25 cellular contexts compared by ENCODE assay signal in the genomic region with DNA sequence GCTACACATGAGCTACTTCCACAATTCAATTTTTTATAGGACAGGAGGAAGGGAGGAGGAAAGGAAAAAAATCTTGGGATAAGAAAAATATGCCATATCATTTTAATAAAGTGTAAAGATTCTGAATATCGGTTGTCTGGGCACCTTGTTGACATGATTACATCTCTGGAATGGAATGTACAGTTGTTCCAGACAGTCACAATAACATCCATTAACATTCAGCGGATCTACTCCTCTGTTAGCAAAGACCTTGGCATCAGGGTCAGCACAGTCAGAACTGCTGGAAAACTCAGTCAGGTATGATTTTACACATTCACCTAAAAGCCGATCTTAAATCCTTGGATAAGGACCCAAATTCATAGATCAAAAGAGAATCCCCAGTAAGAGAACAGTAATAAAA.
DNase-seq lines count a peak whose midpoint lies in the region; ATAC-seq, FAIRE-seq and TF ChIP-seq lines count a peak whose summit lies in the region.
"Had no signal": no experiment of that assay in that cellular context is flagged by ENCODE, and none has a peak within 500 bp of the region (broad histone marks: within the 10 kb centered on the region; RNA-seq: fewer than 3 reads in every experiment).

No MANE protein-coding gene starts in this region.

- no peaks in the 10 kb centered on the region for H3K9me1 ChIP-seq in endothelial cell of umbilical vein (replicated peaks; ENCODE audit: control insufficient read depth, extremely low read depth, insufficient read depth, low read length)

- FAIRE-seq in endothelial cell of umbilical vein (lab: Jason Lieb, UNC) (peak; percentile 63), D721Med (lab: Jason Lieb, UNC) (no peak)
- FAIRE-seq: HepG2 had no signal

- H4K91ac ChIP-seq in neuronal stem cell (ENCODE audit: low read depth, low read length, poor library complexity), result no peak overlapping the region

- no peak overlapping the region for H3K9ac ChIP-seq in endothelial cell of umbilical vein (replicated peaks; ENCODE audit: extremely low read depth, insufficient read depth, low read length)
- no peak overlapping the region for H3K9ac ChIP-seq in neuronal stem cell (ENCODE audit: low read depth, low read length, poor library complexity)
- H3K9ac ChIP-seq: GM23248 had no signal

- no TSS peak for BruUV-seq in endothelial cell of umbilical vein (replicated peaks; lab: Mats Ljungman, UMichigan)

- no peak overlapping the region for H2BK15ac ChIP-seq in neuronal stem cell (ENCODE audit: low read length)

- no peaks in the 10 kb centered on the region for H3K79me1 ChIP-seq in neuronal stem cell (ENCODE audit: low read depth, low read length)

- POLR2A ChIA-PET in endothelial cell of umbilical vein (lab: Charles Lee), result no interaction called here

- TF ChIP-seq CTCF in endothelial cell of umbilical vein (IDR thresholded peaks at IDR 0.05; ENCODE audit: extremely low read depth in 1 of 2, insufficient read depth in 1 of 2, low read depth in 1 of 2, low read length in 2 of 2) (no peak), nephron (IDR thresholded peaks at IDR 0.05; ENCODE audit: unreplicated experiment in 3 of 3) (no peak), D721Med (IDR thresholded peaks at IDR 0.05; ENCODE audit: insufficient read depth, missing control alignments) (no peak), endothelial cell (IDR thresholded peaks at IDR 0.05; ENCODE audit: unreplicated experiment) (no peak)

- H3K4me3 ChIP-seq in endothelial cell of umbilical vein (replicated peaks in 1 of 3; ENCODE audit: insufficient read depth in 1 of 3, low read depth in 1 of 3, low read length in 3 of 3) (no peak overlapping the region), neuronal stem cell (ENCODE audit: low read length in 2 of 2) (no peak overlapping the region)
- H3K4me3 ChIP-seq: GM23248, SJSA1 had no signal

- no peak overlapping the region for H2AFZ ChIP-seq in endothelial cell of umbilical vein (ENCODE audit: low read depth, low read length)
- no peak overlapping the region for H2AFZ ChIP-seq in neuronal stem cell (ENCODE audit: low read length)
- H2AFZ ChIP-seq: GM23248 had no signal

- intact Hi-C loops in endothelial cell of umbilical vein (cut with micrococcal nuclease), result no loop called here

- H2BK5ac ChIP-seq in neuronal stem cell (ENCODE audit: low read length), result no peak overlapping the region

- no peaks in the 10 kb centered on the region for H3K9me3 Mint-ChIP-seq in nephron
- H3K9me3 Mint-ChIP-seq in endothelial cell (ENCODE audit: unreplicated experiment), result no peaks in the 10 kb centered on the region

- no peak overlapping the region for H3K18ac ChIP-seq in neuronal stem cell (ENCODE audit: low read length)

- no peak for ATAC-seq in HG02610 (IDR thresholded peaks at IDR 0.05; ENCODE audit: unreplicated experiment)
- ATAC-seq: HepG2, PC-3 had no signal

- H3K36me3 ChIP-seq in endothelial cell of umbilical vein (ENCODE audit: control insufficient read depth in 2 of 2, extremely low read depth in 1 of 2, insufficient read depth in 2 of 2, low read length in 2 of 2) (no peaks in the 10 kb centered on the region), neuronal stem cell (replicated peaks in 1 of 2; ENCODE audit: control insufficient read depth in 2 of 2, insufficient read depth in 2 of 2, low read length in 2 of 2) (no peaks in the 10 kb centered on the region)
- H3K36me3 ChIP-seq: BE2C, SJSA1 had no signal

- CTCF ChIA-PET in endothelial cell of umbilical vein (lab: Charles Lee), result interaction anchor here (1.3 kb wide), 1 partner anchor 14 kb away, joined by 5 read pairs; no protein-coding TSS in a partner anchor

- dilution Hi-C loops in endothelial cell of umbilical vein (cut with MboI; ENCODE audit: extremely low pct_ligation_motif_present, low sequenced_read_pairs), result no loop called here

- H3K4me3 Mint-ChIP-seq in nephron (no peak overlapping the region), endothelial cell (ENCODE audit: unreplicated experiment) (no peak overlapping the region)
- H3K4me3 Mint-ChIP-seq: CD14-positive monocyte had no signal

- H3K27ac Mint-ChIP-seq in nephron, result peak overlapping the region; percentile 48 to 77 (median 55)
- no peak overlapping the region for H3K27ac Mint-ChIP-seq in endothelial cell (ENCODE audit: unreplicated experiment)
- H3K27ac Mint-ChIP-seq: CD14-positive monocyte had no signal

- H2BK12ac ChIP-seq in neuronal stem cell (ENCODE audit: low read length), result no peak overlapping the region

- no peaks in the 10 kb centered on the region for H3K36me3 Mint-ChIP-seq in nephron (ENCODE audit: low read depth)
- no peaks in the 10 kb centered on the region for H3K36me3 Mint-ChIP-seq in endothelial cell (ENCODE audit: low read depth, unreplicated experiment)
- H3K36me3 Mint-ChIP-seq: CD14-positive monocyte had no signal

- H2BK120ac ChIP-seq in neuronal stem cell (ENCODE audit: low read depth, low read length), result no peak overlapping the region

- H3K4me1 ChIP-seq in endothelial cell of umbilical vein (ENCODE audit: control insufficient read depth, extremely low read depth, insufficient read depth, low read length) (no peaks in the 10 kb centered on the region), neuronal stem cell (ENCODE audit: control insufficient read depth in 2 of 2, insufficient read depth in 1 of 2, low read depth in 1 of 2, low read length in 2 of 2) (no peaks in the 10 kb centered on the region)
- H3K4me1 ChIP-seq: BE2C, SJSA1 had no signal

- H3K27ac ChIP-seq in endothelial cell of umbilical vein (ENCODE audit: insufficient read depth, low read depth, low read length), result no peak overlapping the region
- no peak overlapping the region for H3K27ac ChIP-seq in neuronal stem cell (replicated peaks; ENCODE audit: low read length)
- H3K27ac ChIP-seq: GM23248, SJSA1 had no signal

- H3K23ac ChIP-seq in neuronal stem cell (ENCODE audit: low read depth, low read length, poor library complexity), result no peak overlapping the region

- H3K4me2 ChIP-seq in endothelial cell of umbilical vein (ENCODE audit: insufficient read depth, low read length), result peak overlapping the region; percentile 17
- no peak overlapping the region for H3K4me2 ChIP-seq in neuronal stem cell (ENCODE audit: insufficient read depth, low read length, poor library complexity, severe bottlenecking)

- no peaks in the 10 kb centered on the region for H3K79me2 ChIP-seq in endothelial cell of umbilical vein (ENCODE audit: control insufficient read depth, insufficient read depth, low read length)

- H2AK5ac ChIP-seq in neuronal stem cell (ENCODE audit: low read depth, low read length), result no peak overlapping the region

- H3K14ac ChIP-seq in neuronal stem cell (ENCODE audit: low read length), result no peak overlapping the region

- H3K9me3 ChIP-seq in endothelial cell of umbilical vein (replicated peaks; ENCODE audit: control insufficient read depth, insufficient read depth, low read length), result no peaks in the 10 kb centered on the region
- H3K9me3 ChIP-seq in neuronal stem cell (replicated peaks in 1 of 2; ENCODE audit: control insufficient read depth in 2 of 2, insufficient read depth in 1 of 2, low read depth in 1 of 2, low read length in 2 of 2), result no peaks in the 10 kb centered on the region
- H3K9me3 ChIP-seq: BE2C, SJSA1 had no signal

- H3K27me3 ChIP-seq in endothelial cell of umbilical vein (ENCODE audit: control insufficient read depth in 2 of 2, insufficient read depth in 2 of 2, low read length in 2 of 2), result no peaks in the 10 kb centered on the region
- peaks cover 0 to 8% (median 0%) of the 10 kb centered on the region in 3 experiments for H3K27me3 ChIP-seq in neuronal stem cell (ENCODE audit: control insufficient read depth in 3 of 3, insufficient read depth in 3 of 3, low read depth in 1 of 3, low read length in 3 of 3)
- H3K27me3 ChIP-seq: BE2C, SJSA1 had no signal

- WGBS in neuronal stem cell (ENCODE audit: extremely low coverage in 2 of 2, insufficient read length in 2 of 2, insufficient replicate concordance in 1 of 2), 2 donors, result no CpG with 5 or more reads among the region's 3 CpGs

- H3K4me1 Mint-ChIP-seq in nephron (peaks cover 17% of the 10 kb centered on the region), endothelial cell (ENCODE audit: unreplicated experiment) (no peaks in the 10 kb centered on the region)
- H3K4me1 Mint-ChIP-seq: CD14-positive monocyte had no signal

- no peak for TF ChIP-seq POLR2A in endothelial cell of umbilical vein (IDR thresholded peaks at IDR 0.05; ENCODE audit: low read depth, low read length)

- no peak overlapping the region for H3K4ac ChIP-seq in neuronal stem cell (ENCODE audit: low read length)

- H4K8ac ChIP-seq in neuronal stem cell (ENCODE audit: low read depth, low read length), result no peak overlapping the region

- no peaks in the 10 kb centered on the region for H4K20me1 ChIP-seq in endothelial cell of umbilical vein (replicated peaks; ENCODE audit: control insufficient read depth, extremely low read depth, insufficient read depth, low read length)

- H3K27me3 Mint-ChIP-seq in nephron (ENCODE audit: low read depth) (no peaks in the 10 kb centered on the region), endothelial cell (ENCODE audit: unreplicated experiment) (no peaks in the 10 kb centered on the region)

- DNase-seq in amniotic epithelial cell (ENCODE audit: low read depth), result peak; percentile 1
- no peak for DNase-seq in endothelial cell of umbilical vein (ENCODE audit: low read depth, low spot score)
- no peak for DNase-seq in D721Med (ENCODE audit: insufficient read length, low spot score)
- DNase-seq in endothelial cell (ENCODE audit: low spot score), result no peak
- no peak for DNase-seq in neuronal stem cell (ENCODE audit: low spot score)
- DNase-seq: ACHN, BE2C, Calu3, DMS153, GM23248, H7, Karpas-422, MV-4-11, NCI-H1105, NCI-H1436 treated with DMSO at 0.1 percent for 48 hours, NCI-H187 treated with DMSO at 0.1 percent for 48 hours, NCI-H2171 treated with DMSO at 0.1 percent for 48 hours, NCI-H524, NCI-H774, PC-3 had no signal

TF ChIP-seq in endothelial cell of umbilical vein, 7 proteins besides CTCF, POLR2A, EP300 and RAD21:
- no peak for TF ChIP-seq MYC (IDR thresholded peaks at IDR 0.05; ENCODE audit: low read depth, low read length)
- TF ChIP-seq, protein P1, sequence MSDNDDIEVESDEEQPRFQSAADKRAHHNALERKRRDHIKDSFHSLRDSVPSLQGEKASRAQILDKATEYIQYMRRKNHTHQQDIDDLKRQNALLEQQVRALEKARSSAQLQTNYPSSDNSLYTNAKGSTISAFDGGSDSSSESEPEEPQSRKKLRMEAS (IDR thresholded peaks at IDR 0.05; ENCODE audit: insufficient read depth, insufficient read length), result no peak
- no peak for TF ChIP-seq EZH2 (IDR thresholded peaks at IDR 0.05; ENCODE audit: borderline replicate concordance, low read depth, low read length, severe bottlenecking)
- no peak for TF ChIP-seq POLR2AphosphoS5 (IDR thresholded peaks at IDR 0.05; ENCODE audit: insufficient read depth, low read depth, low read length)
- no peak for TF ChIP-seq FOS (IDR thresholded peaks at IDR 0.05; ENCODE audit: borderline replicate concordance, insufficient read depth, low read length)
- TF ChIP-seq GATA2 (IDR thresholded peaks at IDR 0.05; ENCODE audit: insufficient read depth, insufficient read length, low read depth, low read length), result no peak
- no peak for TF ChIP-seq JUN (IDR thresholded peaks at IDR 0.05; ENCODE audit: borderline replicate concordance, insufficient read depth, insufficient read length, low read depth)
